35 cellular contexts compared by ENCODE assay signal in the genomic region with DNA sequence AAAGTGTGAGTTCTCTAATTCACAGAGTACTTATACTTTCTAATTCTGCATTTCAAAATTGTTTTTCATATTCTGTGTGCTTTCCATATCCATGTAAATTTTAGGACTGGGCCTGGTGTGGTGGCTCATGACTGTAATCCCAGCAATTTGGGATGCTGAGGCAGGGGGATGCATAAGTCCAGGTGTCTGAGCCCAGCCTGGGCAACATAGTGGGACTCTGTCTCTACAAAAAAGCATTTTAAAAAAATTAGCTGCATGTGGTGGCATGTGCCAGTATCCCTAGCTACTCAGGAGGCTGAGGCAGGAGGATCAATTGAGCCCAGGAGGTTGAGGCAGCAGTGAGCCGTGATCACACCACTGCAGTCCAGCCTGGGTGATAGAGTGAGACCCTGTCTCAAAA.
DNase-seq lines count a peak whose midpoint lies in the region; ATAC-seq, FAIRE-seq and TF ChIP-seq lines count a peak whose summit lies in the region.
"Had no signal": no experiment of that assay in that cellular context is flagged by ENCODE, and none has a peak within 500 bp of the region (broad histone marks: within the 10 kb centered on the region; RNA-seq: fewer than 3 reads in every experiment).

No MANE protein-coding gene starts in this region.

- H2AK5ac ChIP-seq in H1 (ENCODE audit: low read depth, low read length): no peak overlapping the region
- H2AK5ac ChIP-seq in mesenchymal stem cell (ENCODE audit: low read length, severe bottlenecking): no peak overlapping the region

- 100% methylated on average over 1 of the region's 1 CpG; no CpG with 5 or more reads in 1 of the 2 experiments for WGBS in H1 (ENCODE audit: extremely low coverage in 1 of 2, insufficient coverage in 1 of 2, insufficient read length in 1 of 2, insufficient replicate concordance in 2 of 2, low coverage in 1 of 2, low lambda C conversion rate in 2 of 2, missing lambda C conversion rate in 1 of 2), 2 experiments
- WGBS in mesenchymal stem cell: no CpG with 5 or more reads among the region's 1 CpG

- H3K36me3 ChIP-seq in HCT116 (ENCODE audit: control insufficient read depth in 1 of 2, insufficient read depth in 2 of 2, low read length in 2 of 2): no peaks in the 10 kb centered on the region
- H3K36me3 ChIP-seq in HEK293 (ENCODE audit: control insufficient read depth in 2 of 2, insufficient read depth in 1 of 2, low read length in 2 of 2): no peaks in the 10 kb centered on the region
- H3K36me3 ChIP-seq in H1 (ENCODE audit: control insufficient read depth in 2 of 4, insufficient read depth in 4 of 4, low read length in 3 of 4): no peaks in the 10 kb centered on the region
- H3K36me3 ChIP-seq in mesenchymal stem cell (ENCODE audit: control insufficient read depth in 1 of 2, insufficient read depth in 2 of 2, low read depth in 1 of 2, low read length in 2 of 2): no peaks in the 10 kb centered on the region
- H3K36me3 ChIP-seq: BE2C, BLaER1 had no signal

- no peak overlapping the region for H3K9ac ChIP-seq in HCT116 (ENCODE audit: low read length)
- no peak overlapping the region for H3K9ac ChIP-seq in H1 (replicated peaks in 1 of 4; ENCODE audit: extremely low read depth in 1 of 4, low read depth in 3 of 4, low read length in 3 of 4)
- no peak overlapping the region for H3K9ac ChIP-seq in mesenchymal stem cell (ENCODE audit: low read length)
- H3K9ac ChIP-seq: BLaER1; BLaER1 treated with 17β-estradiol and CSF1 and Interleukin-3, amounts not matched to agents 10 nM and 100 nM had no signal

- POLR2A ChIA-PET in HCT116 (lab: Charles Lee) (no interaction called here), HEK293 (lab: Yijun Ruan, JAX) (no interaction called here), H1 (lab: Charles Lee; ENCODE audit: partially characterized antibody) (no interaction called here)

- no peak for TF ChIP-seq EP300 in H1 (IDR thresholded peaks at IDR 0.05; ENCODE audit: borderline replicate concordance in 1 of 2, low read depth in 2 of 2, low read length in 2 of 2)

- H3K14ac ChIP-seq in H1 (ENCODE audit: insufficient read length): no peak overlapping the region
- H3K14ac ChIP-seq in mesenchymal stem cell (ENCODE audit: low read length in 2 of 2): no peak overlapping the region

- no peak overlapping the region for H3K4ac ChIP-seq in H1 (replicated peaks; ENCODE audit: insufficient read length, low read depth, low read length)
- H3K4ac ChIP-seq in mesenchymal stem cell (ENCODE audit: low read depth in 1 of 2, low read length in 2 of 2): no peak overlapping the region

- intact Hi-C loops in HCT116 (cut with micrococcal nuclease) (no loop called here), left cardiac atrium (cut with DNase I) (no loop called here)

- no TSS peak for BruUV-seq in HCT116 (replicated peaks; lab: Mats Ljungman, UMichigan)

- H4K91ac ChIP-seq in H1 (replicated peaks; ENCODE audit: insufficient read length, low read length) (no peak overlapping the region), mesenchymal stem cell (ENCODE audit: low read length) (no peak overlapping the region)

- CTCF ChIA-PET in HCT116 (lab: Charles Lee) (no interaction called here), HEK293 (lab: Yijun Ruan, JAX) (interaction anchor here (1.5 kb wide), 1 partner anchor 9 kb away, joined by 3 read pairs; no protein-coding TSS in a partner anchor), H1 (lab: Charles Lee; ENCODE audit: partially characterized antibody) (no interaction called here)

- H3K4me3 ChIP-seq in HCT116 (replicated peaks in 1 of 2; ENCODE audit: low read depth in 1 of 2, low read length in 2 of 2): no peak overlapping the region
- H3K4me3 ChIP-seq in HEK293 (ENCODE audit: low read depth, low read length): no peak overlapping the region
- H3K4me3 ChIP-seq in H1 (ENCODE audit: extremely low read depth in 1 of 4, insufficient read depth in 2 of 4, low read depth in 3 of 4, low read length in 4 of 4): no peak overlapping the region
- no peak overlapping the region for H3K4me3 ChIP-seq in mesenchymal stem cell (ENCODE audit: insufficient read depth in 1 of 2, low read depth in 1 of 2, low read length in 2 of 2)
- H3K4me3 ChIP-seq: A549; BLaER1; BLaER1 treated with 17β-estradiol and CSF1 and Interleukin-3, amounts not matched to agents 10 nM and 100 nM had no signal

- TF ChIP-seq CTCF in HCT116 (IDR thresholded peaks at IDR 0.05 in 2 of 3, conservative IDR thresholded peaks at IDR 0.05 in 1 of 3; ENCODE audit: borderline replicate concordance in 1 of 3, insufficient read depth in 1 of 3, low read depth in 2 of 3, low read length in 2 of 3) (no peak), HEK293 (tag by site-specific recombination; IDR thresholded peaks at IDR 0.05) (no peak), H1 (IDR thresholded peaks at IDR 0.05; ENCODE audit: control extremely low read depth in 1 of 3, insufficient read depth in 1 of 3, low read depth in 1 of 3, low read length in 3 of 3) (no peak)

- H2AFZ ChIP-seq in HCT116 (ENCODE audit: low read depth, low read length, poor library complexity, severe bottlenecking): no peak overlapping the region
- H2AFZ ChIP-seq in H1 (ENCODE audit: low read length): no peak overlapping the region
- no peak overlapping the region for H2AFZ ChIP-seq in mesenchymal stem cell (ENCODE audit: low read depth, low read length)

- H2BK12ac ChIP-seq in H1 (ENCODE audit: low read depth, low read length) (no peak overlapping the region), mesenchymal stem cell (ENCODE audit: low read length in 2 of 2) (no peak overlapping the region)

- H3K27ac ChIP-seq in HCT116 (ENCODE audit: low read depth, low read length) (no peak overlapping the region), HEK293 (ENCODE audit: extremely low read depth, low read depth, low read length) (no peak overlapping the region), H1 (ENCODE audit: low read depth, low read length) (no peak overlapping the region), mesenchymal stem cell (ENCODE audit: low read length, poor library complexity, severe bottlenecking) (no peak overlapping the region)
- H3K27ac ChIP-seq: 22Rv1; A549; BLaER1; BLaER1 treated with 17β-estradiol and CSF1 and Interleukin-3, amounts not matched to agents 10 nM and 100 nM; C4-2B had no signal

- RAD21 ChIA-PET in HCT116 (lab: Charles Lee; ENCODE audit: low non-redundant PET in 1 of 2, low total read pairs in 2 of 2, uncharacterized antibody in 2 of 2, unreplicated experiment in 2 of 2): no interaction called here

- H3K79me2 ChIP-seq in HCT116 (ENCODE audit: insufficient read depth, low read length) (no peaks in the 10 kb centered on the region), H1 (ENCODE audit: control insufficient read depth in 1 of 2, insufficient read depth in 2 of 2, low read length in 2 of 2) (no peaks in the 10 kb centered on the region)

- H2BK15ac ChIP-seq in H1 (ENCODE audit: low read length) (no peak overlapping the region), mesenchymal stem cell (ENCODE audit: low read depth, poor library complexity, severe bottlenecking) (peak overlapping the region; percentile 23)

- H4K8ac ChIP-seq in H1 (ENCODE audit: extremely low read depth, insufficient read depth, low read length) (no peak overlapping the region), mesenchymal stem cell (ENCODE audit: low read length) (no peak overlapping the region)

- no peak for TF ChIP-seq POLR2A in HCT116 (IDR thresholded peaks at IDR 0.05; ENCODE audit: borderline replicate concordance, extremely low read depth, insufficient read depth, insufficient read length)
- TF ChIP-seq POLR2A in H1 (IDR thresholded peaks at IDR 0.05; ENCODE audit: control extremely low read depth in 1 of 2, low read depth in 2 of 2, low read length in 2 of 2): no peak

- no peak overlapping the region for H2BK120ac ChIP-seq in H1 (replicated peaks; ENCODE audit: low read depth, low read length)
- H2BK120ac ChIP-seq in mesenchymal stem cell (ENCODE audit: low read depth, low read length): no peak overlapping the region

- H3K4me2 ChIP-seq in HCT116 (ENCODE audit: low read length) (no peak overlapping the region), H1 (ENCODE audit: insufficient read depth in 1 of 2, low read depth in 2 of 2, low read length in 2 of 2) (no peak overlapping the region), mesenchymal stem cell (ENCODE audit: low read length, poor library complexity, severe bottlenecking) (no peak overlapping the region)
- H3K4me2 ChIP-seq: A549; BLaER1; BLaER1 treated with 17β-estradiol and CSF1 and Interleukin-3, amounts not matched to agents 10 nM and 100 nM had no signal

- H3K23me2 ChIP-seq in H1 (ENCODE audit: low read depth, low read length): no peaks in the 10 kb centered on the region

- H3K9me3 ChIP-seq in HCT116 (ENCODE audit: control insufficient read depth in 1 of 2, insufficient read depth in 1 of 2, low read depth in 1 of 2, low read length in 2 of 2): no peaks in the 10 kb centered on the region; a peak in 1 of 4 replicates
- H3K9me3 ChIP-seq in HEK293 (ENCODE audit: control insufficient read depth, insufficient read depth, low read depth, low read length): peaks cover 3% of the 10 kb centered on the region; the same call in 1 of the 2 replicates
- H3K9me3 ChIP-seq in H1 (ENCODE audit: insufficient read depth in 2 of 2, low read depth in 1 of 2, low read length in 1 of 2): no peaks in the 10 kb centered on the region
- H3K9me3 ChIP-seq in mesenchymal stem cell (ENCODE audit: control insufficient read depth, low read length): peaks cover 13% of the 10 kb centered on the region
- H3K9me3 ChIP-seq: BE2C had no signal

- H3K79me1 ChIP-seq in H1 (ENCODE audit: low read depth, low read length): no peaks in the 10 kb centered on the region
- no peaks in the 10 kb centered on the region for H3K79me1 ChIP-seq in mesenchymal stem cell (replicated peaks; ENCODE audit: low read length, poor library complexity, severe bottlenecking)

- H3K9me2 ChIP-seq in HCT116 (ENCODE audit: insufficient read depth): no peaks in the 10 kb centered on the region

- no peak overlapping the region for H3K18ac ChIP-seq in H1 (ENCODE audit: extremely low read depth, low read length)
- no peak overlapping the region for H3K18ac ChIP-seq in mesenchymal stem cell (ENCODE audit: low read depth in 1 of 2, low read length in 2 of 2)

- no peak for DNase-seq in HCT116 (ENCODE audit: low read depth, low spot score)
- DNase-seq in H1 (ENCODE audit: low read depth in 1 of 2, low spot score in 2 of 2): no peak
- DNase-seq in mesenchymal stem cell: no peak
- no peak for DNase-seq in GF-D8 (lab: John Stamatoyannopoulos, UW)
- no peak for DNase-seq in left cardiac atrium
- no peak for DNase-seq in D341Med (ENCODE audit: low spot score)
- DNase-seq in NCI-H1092 treated with DMSO at 0.1 percent for 48 hours (lab: John Stamatoyannopoulos, UW): no peak
- DNase-seq: 8988T; ACHN; AML-193; BE2C; C1 segment of cervical spinal cord; Caco-2; Calu3; CD4-positive, alpha-beta memory T cell; CD4-positive, alpha-beta T cell; CD4-positive, CD25-positive, alpha-beta regulatory T cell; CD8-positive, alpha-beta memory T cell; CD8-positive, alpha-beta T cell; COR-L47; DMS 273 treated with DMSO at 0.1 percent for 48 hours; DMS153; DMS53; DMS79; DMS79 treated with DMSO at 0.1 percent for 48 hours; DND-41; EL had no signal

- H3K23ac ChIP-seq in H1 (ENCODE audit: insufficient read length): no peak overlapping the region
- no peak overlapping the region for H3K23ac ChIP-seq in mesenchymal stem cell (ENCODE audit: low read length in 2 of 2)

- no peak overlapping the region for H2BK20ac ChIP-seq in H1 (ENCODE audit: low read length)

- FAIRE-seq in H1 (lab: Jason Lieb, UNC): no peak
- FAIRE-seq: A204.1, A549, D721Med had no signal

- H2BK5ac ChIP-seq in H1 (ENCODE audit: low read depth, low read length) (no peak overlapping the region), mesenchymal stem cell (ENCODE audit: low read depth, low read length, poor library complexity, severe bottlenecking) (no peak overlapping the region)

- TF ChIP-seq RAD21 in HCT116 (IDR thresholded peaks at IDR 0.05; ENCODE audit: low read depth): no peak
- TF ChIP-seq RAD21 in H1 (IDR thresholded peaks at IDR 0.05 in 1 of 2, conservative IDR thresholded peaks at IDR 0.05 in 1 of 2; ENCODE audit: low read depth in 2 of 2, low read length in 2 of 2): no peak

- H3K56ac ChIP-seq in H1 (replicated peaks; ENCODE audit: insufficient read length, low read depth, low read length): no peak overlapping the region

- H3K27me3 ChIP-seq in HCT116 (ENCODE audit: insufficient read depth, low read length): no peaks in the 10 kb centered on the region
- H3K27me3 ChIP-seq in H1 (replicated peaks in 1 of 4; ENCODE audit: control insufficient read depth in 3 of 4, extremely low read depth in 1 of 4, insufficient read depth in 3 of 4, low read length in 3 of 4): no peaks in the 10 kb centered on the region
- no peaks in the 10 kb centered on the region for H3K27me3 ChIP-seq in mesenchymal stem cell (ENCODE audit: control insufficient read depth in 1 of 2, insufficient read depth in 1 of 2, low read length in 2 of 2)
- H3K27me3 ChIP-seq: BE2C; BLaER1; BLaER1 treated with 17β-estradiol and CSF1 and Interleukin-3, amounts not matched to agents 10 nM and 100 nM had no signal

- H3K4me1 ChIP-seq in HCT116 (ENCODE audit: control insufficient read depth in 1 of 2, insufficient read depth in 2 of 2, low read length in 2 of 2) (no peaks in the 10 kb centered on the region), HEK293 (ENCODE audit: control insufficient read depth, insufficient read depth, low read length) (peaks cover under 1% of the 10 kb centered on the region; the same call in 1 of the 2 replicates), H1 (replicated peaks in 1 of 4; ENCODE audit: control insufficient read depth in 3 of 4, insufficient read depth in 4 of 4, low read length in 3 of 4) (no peaks in the 10 kb centered on the region), mesenchymal stem cell (ENCODE audit: control insufficient read depth, insufficient read depth, low read depth, low read length) (no peaks in the 10 kb centered on the region)
- H3K4me1 ChIP-seq: A549, BE2C, BLaER1 had no signal

- H4K20me1 ChIP-seq in HCT116 (ENCODE audit: insufficient read depth): no peaks in the 10 kb centered on the region
- no peaks in the 10 kb centered on the region for H4K20me1 ChIP-seq in H1 (replicated peaks in 1 of 2; ENCODE audit: control insufficient read depth in 1 of 2, insufficient read depth in 2 of 2, low read length in 2 of 2)
- H4K20me1 ChIP-seq: BLaER1; BLaER1 treated with 17β-estradiol and CSF1 and Interleukin-3, amounts not matched to agents 10 nM and 100 nM had no signal

- H4K5ac ChIP-seq in H1 (ENCODE audit: insufficient read length, low read depth, low read length): no peak overlapping the region

- ATAC-seq in HCT116 (no peak), left cardiac atrium (no peak)
- ATAC-seq: A549; CD8-positive, alpha-beta T cell had no signal
